In the genomic region with DNA sequence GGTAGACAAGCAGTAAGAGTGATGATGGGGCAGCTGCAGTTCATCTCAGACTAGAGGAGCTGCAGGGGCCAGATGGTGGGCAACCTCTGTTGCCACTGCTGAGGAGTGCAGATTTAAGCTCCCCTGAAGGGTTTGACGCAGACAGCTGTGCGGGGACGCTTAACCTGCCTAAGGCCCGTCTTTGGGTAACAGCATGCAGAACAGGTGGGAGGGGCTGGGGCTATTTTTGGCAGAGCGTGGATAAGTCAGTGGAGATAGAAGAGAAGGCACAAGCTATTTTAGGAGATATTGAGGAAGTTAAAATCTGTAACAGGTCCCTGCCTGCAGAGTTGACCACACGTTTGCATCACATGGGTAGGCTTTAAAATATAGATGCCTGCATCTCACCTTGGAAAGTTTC, we compare ENCODE assay signal across 11 cellular contexts. TPM values are rescaled to one million over a fixed set of nuclear protein-coding genes. Genes with fewer than 3 reads are reported as not detected.
DNase-seq lines count a peak whose midpoint lies in the region; ATAC-seq, FAIRE-seq and TF ChIP-seq lines count a peak whose summit lies in the region.
"Had no signal": no experiment of that assay in that cellular context is flagged by ENCODE, and none has a peak within 500 bp of the region (broad histone marks: within the 10 kb centered on the region; RNA-seq: fewer than 3 reads in every experiment).

No MANE protein-coding gene starts in this region.

- no peak for FAIRE-seq in HepG2 (lab: Jason Lieb, UNC)
- FAIRE-seq: TTC549 had no signal

- H4K20me1 ChIP-seq in BLaER1 treated with 17β-estradiol and CSF1 and Interleukin-3, amounts not matched to agents 10 nM and 100 nM = peaks cover 40 to 98% (median 60%) of the 10 kb centered on the region in 11 experiments; a peak in 21 of 22 replicates
- H4K20me1 ChIP-seq in HepG2 (ENCODE audit: insufficient read depth, low read length) = 0 out of 2 replicates have a peak, but pooled peaks cover 4% of the 10 kb centered on the region

- POLR2A ChIA-PET in HepG2 (lab: Yijun Ruan, JAX) = no interaction called here

- H3K79me2 ChIP-seq in HepG2 (ENCODE audit: insufficient read depth, low read length) = peaks cover 92% of the 10 kb centered on the region

- TF ChIP-seq POLR2A in NB4 (IDR thresholded peaks at IDR 0.05; ENCODE audit: extremely low read depth, insufficient read length) (no peak), HepG2 (IDR thresholded peaks at IDR 0.05; ENCODE audit: insufficient read depth in 1 of 2, low read depth in 2 of 2, low read length in 2 of 2) (no peak)

- DNase-seq in NB4 (ENCODE audit: low read depth) = peak; percentile 46
- peak in 1 of 2 donors; percentile 43 for DNase-seq in heart right ventricle
- DNase-seq in HepG2 (ENCODE audit: low spot score) = no peak
- DNase-seq in NCI-H2196 treated with DMSO at 0.1 percent for 48 hours (lab: John Stamatoyannopoulos, UW; ENCODE audit: unreplicated experiment) = no peak
- DNase-seq in substantia nigra (lab: John Stamatoyannopoulos, UW) = no peak
- DNase-seq: anterior cingulate cortex had no signal

- peak overlapping the region in 9 of 11 experiments; percentile 22 to 84 (median 52); a peak in 16 of 22 replicates for H3K27ac ChIP-seq in BLaER1 treated with 17β-estradiol and CSF1 and Interleukin-3, amounts not matched to agents 10 nM and 100 nM
- peak overlapping the region in 8 of 10 donors; percentile 31 to 57 (median 50) for H3K27ac ChIP-seq in heart right ventricle
- H3K27ac ChIP-seq in HepG2 (ENCODE audit: extremely low read length, insufficient read depth, low read length) = no peak overlapping the region
- no peak overlapping the region for H3K27ac ChIP-seq in substantia nigra (ENCODE audit: low read depth, low read length, poor library complexity, severe bottlenecking)

- no TSS peak for BruUV-seq in HepG2 (replicated peaks; lab: Mats Ljungman, UMichigan)

- H3K36me3 ChIP-seq in BLaER1 treated with 17β-estradiol and CSF1 and Interleukin-3, amounts not matched to agents 10 nM and 100 nM = peaks cover 20 to 57% (median 35%) of the 10 kb centered on the region in 11 experiments; a peak in 21 of 22 replicates
- peaks cover 0 to 28% (median 0%) of the 10 kb centered on the region in 9 donors for H3K36me3 ChIP-seq in heart right ventricle
- H3K36me3 ChIP-seq in HepG2 (replicated peaks in 1 of 2; ENCODE audit: control insufficient read depth in 1 of 2, insufficient read depth in 2 of 2, low read length in 2 of 2) = peaks cover 5 to 16% of the 10 kb centered on the region in 2 experiments; a peak in 2 of 5 replicates

- CTCF ChIA-PET in HepG2 (lab: Yijun Ruan, JAX; ENCODE audit: low intra/inter-chr PET ratio, low total read pairs) = no interaction called here

- peak; percentile 29 for ATAC-seq in GM19455 (IDR thresholded peaks at IDR 0.05; ENCODE audit: unreplicated experiment)
- ATAC-seq in heart right ventricle = peak; percentile 27 to 78 (median 54)
- ATAC-seq in HepG2 = no peak
- no peak for ATAC-seq in HG02884 (IDR thresholded peaks at IDR 0.05; ENCODE audit: unreplicated experiment)

- peak overlapping the region; percentile 79 to 99 (median 95) for H3K4me2 ChIP-seq in BLaER1 treated with 17β-estradiol and CSF1 and Interleukin-3, amounts not matched to agents 10 nM and 100 nM
- no peak overlapping the region for H3K4me2 ChIP-seq in HepG2 (ENCODE audit: low read depth, low read length)

- H3K4me1 ChIP-seq in BLaER1 treated with 17β-estradiol and CSF1 and Interleukin-3, amounts not matched to agents 10 nM and 100 nM = peaks cover 93 to 98% (median 97%) of the 10 kb centered on the region in 10 experiments
- peaks cover 45 to 99% (median 88%) of the 10 kb centered on the region in 9 donors for H3K4me1 ChIP-seq in heart right ventricle
- no peaks in the 10 kb centered on the region for H3K4me1 ChIP-seq in HepG2 (ENCODE audit: insufficient read depth, low read length)

- no peak for TF ChIP-seq RAD21 in HepG2 (CRISPR knock-in tag; IDR thresholded peaks at IDR 0.05)

- 33 to 38% methylated on average over 6 of the region's 6 CpGs for WGBS in heart right ventricle, 2 donors
- WGBS in HepG2 (ENCODE audit: low lambda C conversion rate) = 98% methylated on average over 6 of the region's 6 CpGs

- TF ChIP-seq EP300 in HepG2 (IDR thresholded peaks at IDR 0.05; ENCODE audit: low read depth in 2 of 2, low read length in 2 of 2) (no peak), HepG2 (CRISPR knock-in tag; IDR thresholded peaks at IDR 0.05; ENCODE audit: borderline replicate concordance) (no peak)

- in situ Hi-C loops in HepG2 (cut with HindIII; ENCODE audit: extremely low pct_ligation_motif_present, low pct_unique_long_range_greater_than_20kb) = no loop called here

- H2AFZ ChIP-seq in HepG2 (ENCODE audit: low read length) = no peak overlapping the region

- TF ChIP-seq CTCF in NB4 (IDR thresholded peaks at IDR 0.05; ENCODE audit: low read depth, low read length) (no peak), heart right ventricle (IDR thresholded peaks at IDR 0.05) (no peak), HepG2 (CRISPR knock-in tag; IDR thresholded peaks at IDR 0.05) (no peak)

- H3K9me3 ChIP-seq in BLaER1 treated with 17β-estradiol and CSF1 and Interleukin-3, amounts not matched to agents 10 nM and 100 nM (replicated peaks in 1 of 11) = peaks cover 0 to 6% (median 0%) of the 10 kb centered on the region in 11 experiments; a peak in 2 of 22 replicates
- H3K9me3 ChIP-seq in heart right ventricle = no peaks in the 10 kb centered on the region
- H3K9me3 ChIP-seq in HepG2 (ENCODE audit: low read length) = no peaks in the 10 kb centered on the region

- intact Hi-C loops in heart right ventricle (cut with DNase I) (loop anchor here in 1 of 10 donors (10.0 kb wide), 1 partner anchor 113 kb away; no protein-coding TSS in a partner anchor), HepG2 (cut with micrococcal nuclease; ENCODE audit: unreplicated experiment) (loop anchor here (10.0 kb wide), 1 partner anchor 63 kb away; no protein-coding TSS in a partner anchor)

- H3K27me3 ChIP-seq in BLaER1 treated with 17β-estradiol and CSF1 and Interleukin-3, amounts not matched to agents 10 nM and 100 nM = no peaks in the 10 kb centered on the region
- H3K27me3 ChIP-seq in heart right ventricle = no peaks in the 10 kb centered on the region
- H3K27me3 ChIP-seq in HepG2 (ENCODE audit: control insufficient read depth in 1 of 2, insufficient read depth in 2 of 2, low read length in 2 of 2) = no peaks in the 10 kb centered on the region

- H3K9ac ChIP-seq in BLaER1 treated with 17β-estradiol and CSF1 and Interleukin-3, amounts not matched to agents 10 nM and 100 nM = peak overlapping the region in 7 of 11 experiments; percentile 3 to 48 (median 15); a peak in 12 of 22 replicates
- no peak overlapping the region for H3K9ac ChIP-seq in HepG2 (ENCODE audit: insufficient read depth, low read depth, low read length)

- H3K4me3 ChIP-seq in BLaER1 treated with 17β-estradiol and CSF1 and Interleukin-3, amounts not matched to agents 10 nM and 100 nM = 0 out of 20 replicates have a peak overlapping the region, but pooled peaks of 2 of the 10 experiments have one; percentile 2 to 10
- H3K4me3 ChIP-seq in NB4 (ENCODE audit: low read depth, low read length) (no peak overlapping the region), heart right ventricle (no peak overlapping the region), HepG2 (replicated peaks in 1 of 3; ENCODE audit: insufficient read depth in 1 of 3, low read depth in 2 of 3, low read length in 3 of 3) (no peak overlapping the region)

RNA-seq across cellular contexts. Expression of gene CD99, which starts 10.5 kb away (rescaled TPM):
- total RNA-seq in heart right ventricle (100 to 1,000 TPM; 202 to 400 (median 256) TPM), HepG2 (2016; rRNA removed; fragmentation: Illumina TruSeq; extraction: Trizol) (57.9 and 111 TPM in 2 replicates)
- polyA plus RNA-seq in heart right ventricle (100 to 1,000 TPM; 323 to 419 TPM), HepG2 (2011; rRNA removed) (77.7 and 78.8 TPM in 2 replicates)
- 64.5 and 76.9 TPM in 2 replicates for total RNA-seq in HepG2 (2016; cell fraction: cytosol; rRNA removed; fragmentation: Illumina TruSeq; extraction: Trizol; ENCODE audit: low read depth)
- 52.0 and 103 TPM in 2 replicates for total RNA-seq in HepG2 (2016; cell fraction: insoluble cytoplasmic fraction; rRNA removed; fragmentation: Illumina TruSeq; extraction: Trizol)
- total RNA-seq in HepG2 (2016; cell fraction: membrane; rRNA removed; fragmentation: Illumina TruSeq; extraction: Trizol) = 78.1 and 98.3 TPM in 2 replicates
- total RNA-seq in HepG2 (2016; cell fraction: nucleus; rRNA removed; fragmentation: Illumina TruSeq; extraction: Trizol) = 96.6 and 113 TPM in 2 replicates
- 125 and 154 TPM in 2 replicates for polyA plus RNA-seq in HepG2 (2011; cell fraction: cytosol; rRNA removed)
- 95.3 and 97.6 TPM in 2 replicates for polyA plus RNA-seq in HepG2 (2011; cell fraction: nucleus; rRNA removed)
- polyA plus RNA-seq in HepG2 (2012) = 165 and 308 TPM in 2 replicates
- 210 and 248 TPM in 2 replicates for polyA plus RNA-seq in HepG2 (2016; cell fraction: cytosol; fragmentation: Illumina TruSeq; extraction: Trizol; ENCODE audit: low read depth)
- 125 and 147 TPM in 2 replicates for polyA plus RNA-seq in HepG2 (2016; cell fraction: insoluble cytoplasmic fraction; fragmentation: Illumina TruSeq; extraction: Trizol; ENCODE audit: low read depth)
- polyA plus RNA-seq in HepG2 (2016; cell fraction: membrane; fragmentation: Illumina TruSeq; extraction: Trizol; ENCODE audit: low read depth) = 191 and 218 TPM in 2 replicates
- polyA plus RNA-seq in HepG2 (2016; cell fraction: nucleus; fragmentation: Illumina TruSeq; extraction: Trizol; ENCODE audit: insufficient read depth, low read depth) = 304 and 330 TPM in 2 replicates
- polyA minus RNA-seq in HepG2 (2011; rRNA and poly(A)+ RNA removed; ENCODE audit: low replicate concordance) = 27.9 and 30.5 TPM in 2 replicates
- polyA minus RNA-seq in HepG2 (2011; cell fraction: cytosol; rRNA and poly(A)+ RNA removed) = 59.3 and 60.8 TPM in 2 replicates
- 32.6 TPM in 2 replicates for polyA minus RNA-seq in HepG2 (2011; cell fraction: nucleus; rRNA and poly(A)+ RNA removed)

RNA-seq across cellular contexts. Expression of gene XG, which starts 50.2 kb away (rescaled TPM):
- total RNA-seq in heart right ventricle = 1 to 10 TPM in 1 of 10 donors, under 1 TPM in 7, not detected in 2; 0.24 to 1.5 (median 0.30) TPM
- under 1 TPM; 0.16 to 0.29 TPM for polyA plus RNA-seq in heart right ventricle
- total RNA-seq in HepG2 (2016; rRNA removed; fragmentation: Illumina TruSeq; extraction: Trizol) = not detected in 2 replicates
- not detected in 2 replicates for total RNA-seq in HepG2 (2016; cell fraction: cytosol; rRNA removed; fragmentation: Illumina TruSeq; extraction: Trizol; ENCODE audit: low read depth)
- not detected in 2 replicates for total RNA-seq in HepG2 (2016; cell fraction: insoluble cytoplasmic fraction; rRNA removed; fragmentation: Illumina TruSeq; extraction: Trizol)
- total RNA-seq in HepG2 (2016; cell fraction: membrane; rRNA removed; fragmentation: Illumina TruSeq; extraction: Trizol) = not detected in 2 replicates
- total RNA-seq in HepG2 (2016; cell fraction: nucleus; rRNA removed; fragmentation: Illumina TruSeq; extraction: Trizol) = not detected in 2 replicates
- polyA plus RNA-seq in HepG2 (2011; rRNA removed) = not detected in 2 replicates
- not detected in 2 replicates for polyA plus RNA-seq in HepG2 (2011; cell fraction: cytosol; rRNA removed)
- polyA plus RNA-seq in HepG2 (2011; cell fraction: nucleus; rRNA removed) = not detected in 2 replicates
- 0.07 TPM in 1 of 2 replicates, not detected in the other for polyA plus RNA-seq in HepG2 (2012)
- polyA plus RNA-seq in HepG2 (2016; cell fraction: cytosol; fragmentation: Illumina TruSeq; extraction: Trizol; ENCODE audit: low read depth) = not detected in 2 replicates
- not detected in 2 replicates for polyA plus RNA-seq in HepG2 (2016; cell fraction: insoluble cytoplasmic fraction; fragmentation: Illumina TruSeq; extraction: Trizol; ENCODE audit: low read depth)
- not detected in 2 replicates for polyA plus RNA-seq in HepG2 (2016; cell fraction: membrane; fragmentation: Illumina TruSeq; extraction: Trizol; ENCODE audit: low read depth)
- not detected in 2 replicates for polyA plus RNA-seq in HepG2 (2016; cell fraction: nucleus; fragmentation: Illumina TruSeq; extraction: Trizol; ENCODE audit: insufficient read depth, low read depth)
- not detected in 2 replicates for polyA minus RNA-seq in HepG2 (2011; rRNA and poly(A)+ RNA removed; ENCODE audit: low replicate concordance)
- polyA minus RNA-seq in HepG2 (2011; cell fraction: cytosol; rRNA and poly(A)+ RNA removed) = not detected in 2 replicates
- polyA minus RNA-seq in HepG2 (2011; cell fraction: nucleus; rRNA and poly(A)+ RNA removed) = not detected in 2 replicates
- total RNA-seq: NCI-H460 had no signal

Comparison
In these comparisons a context has a peak if more than half of its experiments do, and no peak if none do; other contexts are left out.
1. H3K27ac ChIP-seq: peak in BLaER1 treated with 17β-estradiol and CSF1 and Interleukin-3, amounts not matched to agents 10 nM and 100 nM (9 of 11) and heart right ventricle (8 of 10); none in HepG2 (single experiment) and substantia nigra (single experiment).
2. ATAC-seq: peak in GM19455 (single experiment) and heart right ventricle (8 of 8); none in HepG2 (single experiment) and HG02884 (single experiment).